In genomic region chr12:2301531-2302461, GRCh38 we compare ENCODE assay signal across 13 cellular contexts.
DNase-seq lines count a peak whose midpoint lies in the region; ATAC-seq and TF ChIP-seq lines count a peak whose summit lies in the region.
"Had no signal": no experiment of that assay in that cellular context is flagged by ENCODE, and none has a peak within 500 bp of the region (broad histone marks: within the 10 kb centered on the region; RNA-seq: fewer than 3 reads in every experiment).

No MANE protein-coding gene starts in this region.

- no peaks in the 10 kb centered on the region for H4K20me1 ChIP-seq in BLaER1 treated with 17β-estradiol and CSF1 and Interleukin-3, amounts not matched to agents 10 nM and 100 nM

- H3K4me1 ChIP-seq in BLaER1 treated with 17β-estradiol and CSF1 and Interleukin-3, amounts not matched to agents 10 nM and 100 nM, result peaks cover 61 to 100% (median 97%) of the 10 kb centered on the region in 10 experiments
- H3K4me1 ChIP-seq in ascending aorta (peaks cover 14 to 63% of the 10 kb centered on the region in 2 donors), heart left ventricle (peaks cover 0 to 97% (median 63%) of the 10 kb centered on the region in 12 donors)

- TF ChIP-seq CTCF in ascending aorta (IDR thresholded peaks at IDR 0.05), result no peak
- no peak for TF ChIP-seq CTCF in heart left ventricle (IDR thresholded peaks at IDR 0.05)

- peak overlapping the region in 9 of 11 experiments; percentile 1 to 86 (median 42); a peak in 18 of 22 replicates for H3K4me2 ChIP-seq in BLaER1 treated with 17β-estradiol and CSF1 and Interleukin-3, amounts not matched to agents 10 nM and 100 nM

- intact Hi-C loops in ascending aorta (cut with DNase I), result loop anchor here (5.0 kb wide), 2 partner anchors 36 to 86 kb away; no protein-coding TSS in a partner anchor
- intact Hi-C loops in heart left ventricle (cut with DNase I), result loop anchor here in 3 of 10 donors (5.0 to 10.0 kb wide), 3 partner anchors 81 to 1817 kb away; no protein-coding TSS in a partner anchor

- TF ChIP-seq POLR2A in heart left ventricle (IDR thresholded peaks at IDR 0.05), result no peak

- ATAC-seq in heart left ventricle, result peak; percentile 66 to 80 (median 78)
- ATAC-seq in GM18517 (IDR thresholded peaks at IDR 0.05; ENCODE audit: unreplicated experiment), result no peak
- ATAC-seq: CD8-positive, alpha-beta T cell; natural killer cell had no signal

- no peaks in the 10 kb centered on the region for H3K36me3 ChIP-seq in BLaER1 treated with 17β-estradiol and CSF1 and Interleukin-3, amounts not matched to agents 10 nM and 100 nM
- H3K36me3 ChIP-seq in ascending aorta, result no peaks in the 10 kb centered on the region
- H3K36me3 ChIP-seq in heart left ventricle, result no peaks in the 10 kb centered on the region

- DNase-seq in ascending aorta (ENCODE audit: low spot score in 2 of 2), result peak in 1 of 2 donors; percentile 90
- DNase-seq in heart left ventricle, result peak in 4 of 5 donors; percentile 73 to 87 (median 78)
- peak; percentile 90 for DNase-seq in renal cortical epithelial cell (ENCODE audit: low read depth)
- no peak for DNase-seq in OCI-M2 (lab: John Stamatoyannopoulos, UW; ENCODE audit: unreplicated experiment)
- DNase-seq in NCI-H2227 (lab: John Stamatoyannopoulos, UW; ENCODE audit: unreplicated experiment), result no peak
- no peak for DNase-seq in iPS-NIHi11 (ENCODE audit: low spot score)
- DNase-seq: CD8-positive, alpha-beta T cell; hippocampal formation; natural killer cell; NCI-H1436; stimulated activated CD4-positive, alpha-beta T cell treated with anti-CD3 and anti-CD28 coated beads, Interleukin-4, amount 100 ng/mL, for 1 hour had no signal

- WGBS in heart left ventricle, 4 donors, result 43 to 64% (median 61%) methylated on average over 12 to 14 of the region's 14 CpGs

- 0 out of 22 replicates have a peak, but pooled peaks cover 0 to 4% (median 0%) of the 10 kb centered on the region in 11 experiments for H3K27me3 ChIP-seq in BLaER1 treated with 17β-estradiol and CSF1 and Interleukin-3, amounts not matched to agents 10 nM and 100 nM
- H3K27me3 ChIP-seq in ascending aorta, result no peaks in the 10 kb centered on the region
- H3K27me3 ChIP-seq in heart left ventricle, result no peaks in the 10 kb centered on the region

- no peak overlapping the region for H3K9ac ChIP-seq in BLaER1 treated with 17β-estradiol and CSF1 and Interleukin-3, amounts not matched to agents 10 nM and 100 nM

- peak overlapping the region in 2 of 11 experiments; percentile 4 to 32; a peak in 1 of 22 replicates for H3K27ac ChIP-seq in BLaER1 treated with 17β-estradiol and CSF1 and Interleukin-3, amounts not matched to agents 10 nM and 100 nM
- H3K27ac ChIP-seq in ascending aorta, result peak overlapping the region; percentile 85 to 86
- peak overlapping the region in 11 of 12 donors; percentile 51 to 89 (median 68) for H3K27ac ChIP-seq in heart left ventricle

- no peak overlapping the region for H3K4me3 ChIP-seq in BLaER1 treated with 17β-estradiol and CSF1 and Interleukin-3, amounts not matched to agents 10 nM and 100 nM
- peak overlapping the region; percentile 31 to 47 for H3K4me3 ChIP-seq in ascending aorta
- H3K4me3 ChIP-seq in heart left ventricle, result no peak overlapping the region

- no peaks in the 10 kb centered on the region for H3K9me3 ChIP-seq in BLaER1 treated with 17β-estradiol and CSF1 and Interleukin-3, amounts not matched to agents 10 nM and 100 nM (replicated peaks in 1 of 11)
- no peaks in the 10 kb centered on the region for H3K9me3 ChIP-seq in ascending aorta
- no peaks in the 10 kb centered on the region for H3K9me3 ChIP-seq in heart left ventricle

Comparison
In these comparisons a context has a peak if more than half of its experiments do, and no peak if none do; other contexts are left out.
1. H3K4me3 ChIP-seq: peak in ascending aorta (2 of 2); none in BLaER1 treated with 17β-estradiol and CSF1 and Interleukin-3, amounts not matched to agents 10 nM and 100 nM (0 of 10) and heart left ventricle (0 of 12).
2. DNase-seq: peak in heart left ventricle (4 of 5) and renal cortical epithelial cell (single experiment); none in OCI-M2 (single experiment), NCI-H2227 (single experiment) and iPS-NIHi11 (single experiment).